ENCODE assay signal across 11 cellular contexts in the genomic region with DNA sequence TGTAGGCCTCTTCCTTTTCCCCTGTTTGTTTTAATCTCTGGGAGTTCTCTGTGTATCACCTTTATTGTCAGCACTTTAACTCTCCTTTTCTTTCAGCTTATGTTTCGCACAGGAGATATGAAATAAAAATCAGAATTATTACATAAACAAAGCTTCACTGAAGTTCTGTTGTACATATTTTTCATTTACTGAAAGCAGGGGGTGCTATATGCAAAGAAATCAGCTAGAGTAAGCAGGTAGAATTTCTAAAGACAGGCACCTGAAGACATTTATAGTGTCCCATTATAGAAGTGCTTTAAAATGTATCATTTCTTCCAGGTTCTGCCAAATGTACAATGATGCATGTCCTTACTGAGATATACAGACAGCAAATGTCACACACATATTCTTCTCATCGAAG.
A peak's percentile ranks its signal among the peaks of the same experiment; 100 is the strongest.
DNase-seq lines count a peak whose midpoint lies in the region; ATAC-seq and TF ChIP-seq lines count a peak whose summit lies in the region.
"Had no signal": no experiment of that assay in that cellular context is flagged by ENCODE, and none has a peak within 500 bp of the region (broad histone marks: within the 10 kb centered on the region; RNA-seq: fewer than 3 reads in every experiment).

No MANE protein-coding gene starts in this region.

- H2BK20ac ChIP-seq in IMR-90 (ENCODE audit: low read depth, low read length): no peak overlapping the region

- no peak overlapping the region for H2AFZ ChIP-seq in IMR-90 (replicated peaks; ENCODE audit: low read length, poor library complexity)

- no peak overlapping the region for H3K27ac Mint-ChIP-seq in osteocyte (ENCODE audit: unreplicated experiment)
- H3K27ac Mint-ChIP-seq: T-helper 17 cell had no signal

- peaks cover 9% of the 10 kb centered on the region for H3K4me1 Mint-ChIP-seq in osteocyte (ENCODE audit: unreplicated experiment)
- H3K4me1 Mint-ChIP-seq: T-helper 17 cell had no signal

- H3K4ac ChIP-seq in IMR-90 (ENCODE audit: low read depth, low read length): no peak overlapping the region

- no peak overlapping the region for H3K4me3 Mint-ChIP-seq in osteocyte (ENCODE audit: unreplicated experiment)
- H3K4me3 Mint-ChIP-seq: T-helper 17 cell had no signal

- no peak overlapping the region for H3K4me2 ChIP-seq in IMR-90 (ENCODE audit: low read depth, low read length)

- H3K14ac ChIP-seq in IMR-90 (replicated peaks; ENCODE audit: low read depth, low read length): no peak overlapping the region

- no peak overlapping the region for H4K5ac ChIP-seq in IMR-90 (ENCODE audit: low read depth, low read length)

- H2BK5ac ChIP-seq in IMR-90 (ENCODE audit: low read depth, low read length, poor library complexity, severe bottlenecking): no peak overlapping the region

- TF ChIP-seq POLR2A in IMR-90 (IDR thresholded peaks at IDR 0.05; ENCODE audit: low read depth, low read length): no peak

- no peak for ATAC-seq in IMR-90 (ENCODE audit: low read depth)
- no peak for ATAC-seq in HG03432 (IDR thresholded peaks at IDR 0.05; ENCODE audit: unreplicated experiment)
- no peak for ATAC-seq in HG02588 (IDR thresholded peaks at IDR 0.05; ENCODE audit: unreplicated experiment)
- ATAC-seq: left colon, T-helper 17 cell had no signal

- H2AK5ac ChIP-seq in IMR-90 (ENCODE audit: low read depth, low read length): no peak overlapping the region

- CTCF ChIA-PET in IMR-90 (lab: Yijun Ruan, JAX): interaction anchor here (1.3 kb wide), 1 partner anchor 51 kb away, joined by 4 read pairs; no protein-coding TSS in a partner anchor

- no peak overlapping the region for H3K23ac ChIP-seq in IMR-90 (ENCODE audit: low read depth, low read length)

- in situ Hi-C loops in IMR-90 (cut with MboI; ENCODE audit: low sequenced_read_pairs): no loop called here
- in situ Hi-C loops in T47D (cut with HindIII; ENCODE audit: low pct_unique_long_range_greater_than_20kb, low sequenced_read_pairs): no loop called here

- dilution Hi-C loops in IMR-90 (cut with HindIII; ENCODE audit: low sequenced_read_pairs, unreplicated experiment): no loop called here

- intact Hi-C loops in IMR-90 (cut with micrococcal nuclease): loop anchor here (2.0 to 10.0 kb wide), 3 partner anchors 511 to 1179 kb away; no protein-coding TSS in a partner anchor

- no peak overlapping the region for H3K4me3 ChIP-seq in IMR-90 (ENCODE audit: insufficient read depth, low read depth, low read length)

- H3K56ac ChIP-seq in IMR-90 (ENCODE audit: extremely low read depth, insufficient read depth, low read length): no peak overlapping the region

- H3K9ac ChIP-seq in IMR-90 (ENCODE audit: low read depth, low read length): no peak overlapping the region

- peaks cover 4% of the 10 kb centered on the region; the same call in 1 of the 2 replicates for H3K4me1 ChIP-seq in IMR-90 (ENCODE audit: control insufficient read depth, insufficient read depth, low read length)

- H3K9me3 Mint-ChIP-seq in osteocyte (ENCODE audit: unreplicated experiment): no peaks in the 10 kb centered on the region

- H3K9me3 ChIP-seq in IMR-90 (ENCODE audit: control insufficient read depth, insufficient read depth, low read length): no peaks in the 10 kb centered on the region

- TF ChIP-seq CTCF in IMR-90 (conservative IDR thresholded peaks at IDR 0.05; ENCODE audit: low read depth, low read length) (peak; percentile 40), osteocyte (IDR thresholded peaks at IDR 0.05) (peak; percentile 58)

- no peaks in the 10 kb centered on the region for H3K79me1 ChIP-seq in IMR-90 (ENCODE audit: low read depth in 1 of 2, low read length in 2 of 2)

- H3K27ac ChIP-seq in IMR-90 (ENCODE audit: insufficient read depth, low read length): no peak overlapping the region

- WGBS in IMR-90 (ENCODE audit: extremely low coverage in 2 of 2, insufficient read length in 1 of 2), 2 experiments: no CpG with 5 or more reads among the region's 2 CpGs

- DNase-seq in IMR-90: peak; percentile 34
- DNase-seq in NCI-H510A treated with DMSO at 0.1 percent for 48 hours (lab: John Stamatoyannopoulos, UW): peak; percentile 61
- DNase-seq in T47D (ENCODE audit: low read depth in 1 of 2, low spot score in 1 of 2): peak; percentile 38 to 69
- no peak for DNase-seq in osteocyte (ENCODE audit: extremely low spot score, unreplicated experiment)
- no peak for DNase-seq in stimulated activated CD4-positive, alpha-beta T cell treated with anti-CD3 and anti-CD28 coated beads, Interleukin-1b, Interleukin-23, amount 100 ng/mL, for 48 hours
- DNase-seq: activated naive CD4-positive, alpha-beta T cell; left colon; MV-4-11; T-helper 17 cell had no signal

- no peak overlapping the region for H2BK15ac ChIP-seq in IMR-90 (ENCODE audit: low read depth, low read length)

- H3K27me3 Mint-ChIP-seq in osteocyte (ENCODE audit: unreplicated experiment): no peaks in the 10 kb centered on the region
- H3K27me3 Mint-ChIP-seq: T-helper 17 cell had no signal

- no peaks in the 10 kb centered on the region for H4K20me1 ChIP-seq in IMR-90 (ENCODE audit: insufficient read depth, low read length)

- no peak overlapping the region for H4K8ac ChIP-seq in IMR-90 (ENCODE audit: low read depth in 2 of 2, low read length in 2 of 2)

- no peaks in the 10 kb centered on the region for H3K9me1 ChIP-seq in IMR-90 (ENCODE audit: insufficient read depth, low read length)

- H4K91ac ChIP-seq in IMR-90 (ENCODE audit: insufficient read depth, low read depth, low read length): no peak overlapping the region

- no peaks in the 10 kb centered on the region for H3K36me3 Mint-ChIP-seq in osteocyte (ENCODE audit: unreplicated experiment)

- POLR2A ChIA-PET in IMR-90 (lab: Charles Lee; ENCODE audit: unreplicated experiment): no interaction called here

- no peak overlapping the region for H2AK9ac ChIP-seq in IMR-90 (replicated peaks; ENCODE audit: low read depth, low read length, poor library complexity)

- H3K18ac ChIP-seq in IMR-90 (ENCODE audit: low read depth, low read length): no peak overlapping the region

- peak; percentile 66 for TF ChIP-seq RAD21 in IMR-90 (IDR thresholded peaks at IDR 0.05; ENCODE audit: low read length)

- BruUV-seq in IMR-90 (replicated peaks; lab: Mats Ljungman, UMichigan): no TSS peak

- no peak overlapping the region for H2BK120ac ChIP-seq in IMR-90 (ENCODE audit: low read depth, low read length)

- H3K27me3 ChIP-seq in IMR-90 (ENCODE audit: control insufficient read depth, insufficient read depth, low read length): no peaks in the 10 kb centered on the region

- H3K36me3 ChIP-seq in IMR-90 (ENCODE audit: control insufficient read depth, insufficient read depth, low read length): no peaks in the 10 kb centered on the region

TF ChIP-seq in IMR-90, 13 proteins besides CTCF, POLR2A, EP300 and RAD21:
- TF ChIP-seq SMC3 (IDR thresholded peaks at IDR 0.05; ENCODE audit: low read depth, low read length) (peak; percentile 30; the same call in 1 of the 2 replicates), MXI1 (IDR thresholded peaks at IDR 0.05; ENCODE audit: borderline replicate concordance, low read depth, low read length) (no peak)

Comparison
In these comparisons a context has a peak if more than half of its experiments do, and no peak if none do; other contexts are left out.
1. DNase-seq: peak in IMR-90 (single experiment), NCI-H510A treated with DMSO at 0.1 percent for 48 hours (single experiment) and T47D (2 of 2); none in osteocyte (single experiment) and stimulated activated CD4-positive, alpha-beta T cell treated with anti-CD3 and anti-CD28 coated beads, Interleukin-1b, Interleukin-23, amount 100 ng/mL, for 48 hours (single experiment).